ENCODE assay signal across 16 cellular contexts in genomic region chr5:134492568-134492967, GRCh38.
"Had no signal": no experiment of that assay in that cellular context is flagged by ENCODE, and none has a peak within 500 bp of the region (broad histone marks: within the 10 kb centered on the region; RNA-seq: fewer than 3 reads in every experiment).

No MANE protein-coding gene starts in this region.

- H3K27ac ChIP-seq: gastrocnemius medialis, left ventricle myocardium inferior, lower lobe of right lung, ovary, right atrium auricular region, testis, tibial nerve, upper lobe of right lung, vagina had no signal

- H3K4me3 ChIP-seq: gastrocnemius medialis, left ventricle myocardium inferior, lower lobe of right lung, ovary, right atrium auricular region, testis, tibial nerve, upper lobe of right lung, vagina had no signal

- H3K27me3 ChIP-seq: gastrocnemius medialis, ovary, right atrium auricular region, testis, tibial nerve, upper lobe of right lung, vagina had no signal

- H3K9me3 ChIP-seq: gastrocnemius medialis, left ventricle myocardium inferior, lower lobe of right lung, ovary, right atrium auricular region, testis, tibial nerve, upper lobe of right lung, vagina had no signal

- H3K36me3 ChIP-seq: gastrocnemius medialis, left ventricle myocardium inferior, lower lobe of right lung, ovary, right atrium auricular region, tibial nerve, upper lobe of right lung, vagina had no signal

- ATAC-seq: effector memory CD8-positive, alpha-beta T cell; gastrocnemius medialis; lower lobe of right lung; natural killer cell; upper lobe of right lung had no signal

- H3K4me1 ChIP-seq: gastrocnemius medialis, left ventricle myocardium inferior, lower lobe of right lung, right atrium auricular region, testis, tibial nerve, upper lobe of right lung, vagina had no signal

- DNase-seq: effector memory CD8-positive, alpha-beta T cell; gastrocnemius medialis; left ventricle myocardium inferior; lower lobe of right lung; natural killer cell; nucleus accumbens; ovary; small intestine; stimulated activated CD4-positive, alpha-beta T cell treated with anti-CD3 and anti-CD28 coated beads, Interleukin-12 subunit alpha, Interleukin-12 subunit beta, amount 100 ng/mL, for 4 hours; stimulated activated CD4-positive, alpha-beta T cell treated with anti-CD3 and anti-CD28 coated beads, Interleukin-2, amount 100 ng/mL, for 48 hours; stimulated activated CD8-positive, alpha-beta memory T cell treated with anti-CD3 and anti-CD28 coated beads, Interleukin-4, amount 100 ng/mL, for 48 hours; testis had no signal
